ENCODE assay signal across 8 cellular contexts in genomic region chr9:96327694-96328352, GRCh38. TPM values are rescaled to one million over a fixed set of nuclear protein-coding genes. Genes with fewer than 3 reads are reported as not detected.
DNase-seq lines count a peak whose midpoint lies in the region; ATAC-seq and TF ChIP-seq lines count a peak whose summit lies in the region.

No MANE protein-coding gene starts in this region.

- CTCF ChIA-PET in OCI-LY7 (lab: Charles Lee; ENCODE audit: unreplicated experiment) = no interaction called here

- BruUV-seq in OCI-LY7 (replicated peaks; lab: Mats Ljungman, UMichigan) = no TSS peak

- WGBS in GM23248 (ENCODE audit: low coverage in 1 of 2, low lambda C conversion rate in 2 of 2, missing lambda C conversion rate in 2 of 2), 2 experiments = 8 to 25% methylated on average over 1 of the region's 1 CpG
- 38% methylated on average over 1 of the region's 1 CpG for WGBS in prostate gland

- H3K4me3 ChIP-seq in GM23248 (no peak overlapping the region), OCI-LY7 (ENCODE audit: low read depth, low read length, poor library complexity, severe bottlenecking) (no peak overlapping the region), prostate gland (no peak overlapping the region)

- H4K20me1 ChIP-seq in GM23248 (ENCODE audit: insufficient read depth) = no peaks in the 10 kb centered on the region
- H4K20me1 ChIP-seq in OCI-LY7 (ENCODE audit: insufficient read depth, low read length) = no peaks in the 10 kb centered on the region

- no peaks in the 10 kb centered on the region for H3K9me2 ChIP-seq in GM23248 (ENCODE audit: insufficient read depth)
- no peaks in the 10 kb centered on the region for H3K9me2 ChIP-seq in OCI-LY7 (ENCODE audit: insufficient read depth, low read length)

- H3K9ac ChIP-seq in GM23248 = no peak overlapping the region

- no peaks in the 10 kb centered on the region for H3F3A ChIP-seq in GM23248 (ENCODE audit: insufficient read depth)

- no peaks in the 10 kb centered on the region for H3K79me2 ChIP-seq in GM23248 (ENCODE audit: insufficient read depth)
- no peaks in the 10 kb centered on the region for H3K79me2 ChIP-seq in OCI-LY7 (ENCODE audit: insufficient read depth, low read depth, low read length)

- in situ Hi-C loops in GM23248 (cut with MboI) = no loop called here

- no peak for ATAC-seq in HG03159 (IDR thresholded peaks at IDR 0.05; ENCODE audit: unreplicated experiment)
- ATAC-seq in GM21381 (IDR thresholded peaks at IDR 0.05; ENCODE audit: unreplicated experiment) = no peak

- H2AFZ ChIP-seq in GM23248 (no peak overlapping the region), OCI-LY7 (ENCODE audit: low read length) (no peak overlapping the region)

- H3K9me3 ChIP-seq in GM23248 (ENCODE audit: low read depth) = no peaks in the 10 kb centered on the region
- no peaks in the 10 kb centered on the region for H3K9me3 ChIP-seq in OCI-LY7 (ENCODE audit: low read length)
- no peaks in the 10 kb centered on the region for H3K9me3 ChIP-seq in prostate gland

- POLR2A ChIA-PET in OCI-LY7 (lab: Charles Lee) = interaction anchor here (0.6 kb wide), 1 partner anchor 236 kb away, joined by 4 read pairs; no protein-coding TSS in a partner anchor

- peak; percentile 90 for TF ChIP-seq CTCF in OCI-LY7 (conservative IDR thresholded peaks at IDR 0.05; ENCODE audit: low read length)
- peak; percentile 48 to 80 (median 68) for TF ChIP-seq CTCF in prostate gland (IDR thresholded peaks at IDR 0.05)

- H3K4me1 ChIP-seq in GM23248 (ENCODE audit: insufficient read depth) = 0 out of 2 replicates have a peak, but pooled peaks cover 6% of the 10 kb centered on the region
- no peaks in the 10 kb centered on the region for H3K4me1 ChIP-seq in OCI-LY7 (ENCODE audit: insufficient read depth, low read length, poor library complexity, severe bottlenecking)
- no peaks in the 10 kb centered on the region for H3K4me1 ChIP-seq in prostate gland (replicated peaks)

- H3K36me3 ChIP-seq in GM23248 (ENCODE audit: low read depth) (no peaks in the 10 kb centered on the region), OCI-LY7 (ENCODE audit: insufficient read depth, low read length) (no peaks in the 10 kb centered on the region), prostate gland (no peaks in the 10 kb centered on the region)

- H3K27ac ChIP-seq in GM23248 = no peak overlapping the region
- H3K27ac ChIP-seq in OCI-LY7 (ENCODE audit: low read depth, low read length, poor library complexity, severe bottlenecking) = no peak overlapping the region
- no peak overlapping the region for H3K27ac ChIP-seq in prostate gland

- DNase-seq in CMK (ENCODE audit: low read depth) (peak; percentile 8), GM23248 (peak; percentile 68), OCI-LY7 (ENCODE audit: low spot score) (peak; percentile 55), glomerular visceral epithelial cell (ENCODE audit: extremely low spot score) (peak; percentile 73), prostate gland (ENCODE audit: low spot score) (peak; percentile 42)
- peak; percentile 1 for DNase-seq in activated T-helper 9 cell treated with anti-CD3 and anti-CD28 coated beads, Interleukin-2, amount 50 U/mL, for 16 hours (ENCODE audit: low read depth)

- H3K27me3 ChIP-seq in GM23248 (replicated peaks; ENCODE audit: insufficient read depth) (no peaks in the 10 kb centered on the region; the same call in 1 of the 2 replicates), prostate gland (replicated peaks; ENCODE audit: insufficient read depth) (no peaks in the 10 kb centered on the region)

- intact Hi-C loops in OCI-LY7 (cut with micrococcal nuclease; ENCODE audit: unreplicated experiment) (loop anchor here (5.0 kb wide), 3 partner anchors 239 to 339 kb away; no protein-coding TSS in a partner anchor), prostate gland (cut with DNase I) (loop anchor here (5.0 kb wide), 1 partner anchor 339 kb away; no protein-coding TSS in a partner anchor)

- no peak for TF ChIP-seq POLR2A in prostate gland (IDR thresholded peaks at IDR 0.05)

- no peak overlapping the region for H3K4me2 ChIP-seq in GM23248 (ENCODE audit: unreplicated experiment)
- H3K4me2 ChIP-seq in OCI-LY7 (ENCODE audit: low read length) = no peak overlapping the region

RNA-seq across cellular contexts. Expression of gene HSD17B3, which starts 25.8 kb away (rescaled TPM):
- not detected in 2 replicates for total RNA-seq in GM23248 (2014; rRNA removed; shearing (Covaris generic))
- polyA plus RNA-seq in GM23248 (2016; fragmentation: Nextera tagmentation; extraction: Ambion mirVana) = not detected in 2 replicates
- not detected in 2 replicates for total RNA-seq in OCI-LY7 (2014; rRNA removed; shearing (Covaris generic))
- total RNA-seq in OCI-LY7 (2022) (not detected in 2 replicates), prostate gland (100 to 1,000 TPM in 1 of 2 donors, under 1 TPM in 1; 0.55 to 126 TPM)

RNA-seq across cellular contexts. Expression of gene SLC35D2, which starts 55.7 kb away (rescaled TPM):
- total RNA-seq in GM23248 (2014; rRNA removed; shearing (Covaris generic)) = 12.3 and 17.1 TPM in 2 replicates
- 6.0 and 8.0 TPM in 2 replicates for polyA plus RNA-seq in GM23248 (2016; fragmentation: Nextera tagmentation; extraction: Ambion mirVana)
- total RNA-seq in OCI-LY7 (2014; rRNA removed; shearing (Covaris generic)) = 0.44 and 1.4 TPM in 2 replicates
- 1.3 and 1.4 TPM in 2 replicates for total RNA-seq in OCI-LY7 (2022)
- 10 to 100 TPM; 27.4 to 29.7 TPM for total RNA-seq in prostate gland

Comparison
In these comparisons a context has a peak if more than half of its experiments do, and no peak if none do; other contexts are left out.
1. DNase-seq: peak in every context shown above with its lines; median percentile 73 in glomerular visceral epithelial cell; 68 in GM23248; 55 in OCI-LY7; 42 in prostate gland; 8 in CMK; 1 in activated T-helper 9 cell treated with anti-CD3 and anti-CD28 coated beads, Interleukin-2, amount 50 U/mL, for 16 hours.